ENCODE assay signal across 28 cellular contexts in genomic region chr7:92963599-92963998, GRCh38.
"Had no signal": no experiment of that assay in that cellular context is flagged by ENCODE, and none has a peak within 500 bp of the region (broad histone marks: within the 10 kb centered on the region; RNA-seq: fewer than 3 reads in every experiment).

No MANE protein-coding gene starts in this region.

- H3K27me3 ChIP-seq: ascending aorta, body of pancreas, Peyer's patch had no signal

- H3K4me1 ChIP-seq: ascending aorta, Peyer's patch had no signal

- H3K36me3 ChIP-seq: ascending aorta, Peyer's patch had no signal

- H3K9me3 ChIP-seq: ascending aorta, body of pancreas, Peyer's patch had no signal

- FAIRE-seq: bronchial epithelial cell had no signal

- ATAC-seq: activated naive CD4-positive, alpha-beta T cell treated with anti-CD3 and anti-CD28 coated beads, Interleukin-2, amount 50 U/mL, for 72 hours; activated naive CD8-positive, alpha-beta T cell treated with anti-CD3 and anti-CD28 coated beads, Interleukin-2, amount 50 U/mL, for 24 hours; activated T-cell treated with anti-CD3 and anti-CD28 coated beads, Interleukin-2, amount 50 U/mL, for 4 hours; body of pancreas; WTC11 had no signal

- DNase-seq: activated CD4-positive, alpha-beta T cell treated with anti-CD3 and anti-CD28 coated beads for 1 hour; activated CD4-positive, alpha-beta T cell treated with anti-CD3 and anti-CD28 coated beads, Interleukin-2, amount 10 ng/mL, durations not matched to agents 24 days and 14 days; activated CD4-positive, alpha-beta T cell treated with anti-CD3 and anti-CD28 coated beads, Interleukin-2, amount 50 U/mL, for 48 hours; activated effector memory CD4-positive, alpha-beta T cell treated with anti-CD3 and anti-CD28 coated beads, Interleukin-2, amount 50 U/mL, for 16 hours; activated naive CD4-positive, alpha-beta T cell treated with Interleukin-2 at 50 U/mL for 16 hours; activated naive CD8-positive, alpha-beta T cell treated with anti-CD3 and anti-CD28 coated beads, Interleukin-2, amount 50 U/mL, for 24 hours; activated T-cell treated with anti-CD3 and anti-CD28 coated beads, Interleukin-2, amount 50 U/mL, for 4 hours; amniotic stem cell; central memory CD4-positive, alpha-beta T cell; IMR-90; KG1; NCI-H1092 treated with DMSO at 0.1 percent for 48 hours; NCI-H1436; NCI-H187 treated with DMSO at 0.1 percent for 48 hours; NCI-H2081 treated with DMSO at 0.1 percent for 48 hours; NCI-H345; NCI-H510A treated with DMSO at 0.1 percent for 48 hours; NCI-H774; NK-92 treated with Interleukin-12 subunit alpha and Interleukin-12 subunit beta, amount 100 ng/mL, for 24 hours; OCI-M1; Peyer's patch; Right ventricle myocardium superior had no signal

- H3K27ac ChIP-seq: ascending aorta, body of pancreas, Peyer's patch, RWPE1 had no signal

- H3K4me3 ChIP-seq: ascending aorta, body of pancreas, Peyer's patch had no signal
